1 cellular context compared by ENCODE assay signal in the genomic region with DNA sequence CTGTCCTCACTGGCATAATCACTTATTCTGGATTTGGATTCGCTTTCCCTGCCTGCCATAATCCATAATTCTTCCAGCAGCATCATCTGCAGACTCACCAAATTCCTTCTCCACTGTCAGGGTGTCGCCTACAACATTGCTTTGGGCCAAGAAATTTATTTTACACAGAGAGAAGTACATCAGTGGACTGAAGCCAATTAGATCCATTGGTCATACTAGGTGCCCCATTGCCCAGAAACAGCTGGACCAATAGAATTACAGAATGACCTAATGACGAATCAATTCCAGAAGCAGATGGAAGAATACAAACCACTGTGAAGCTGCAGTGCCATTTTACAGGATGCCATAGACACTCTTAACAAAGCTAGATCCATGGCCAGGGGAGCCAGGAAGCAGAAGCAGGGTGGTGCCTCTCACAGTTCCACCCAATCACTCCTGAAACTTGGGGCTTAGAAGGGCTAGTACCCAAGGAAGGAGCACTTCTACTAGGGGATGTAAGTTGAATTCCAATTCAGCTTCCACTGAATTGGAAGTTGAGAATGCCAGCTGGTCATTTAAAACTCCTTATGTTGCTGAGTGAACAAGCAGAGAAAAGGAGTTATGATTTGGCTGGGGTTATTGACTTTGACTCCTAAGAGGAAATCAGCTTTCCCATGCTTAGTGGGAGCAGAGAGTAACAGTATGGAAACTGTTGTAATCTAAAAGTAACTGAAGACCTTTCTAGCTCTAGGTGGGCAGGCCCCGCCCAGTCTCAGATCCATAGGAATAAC.
TF ChIP-seq lines count a peak whose summit lies in the region.

No MANE protein-coding gene starts in this region.

TF ChIP-seq in GM23338, 12 proteins besides CTCF, POLR2A, EP300 and RAD21 (continued from another document):
- TF ChIP-seq REST (IDR thresholded peaks at IDR 0.05; ENCODE audit: unreplicated experiment), result no peak
- TF ChIP-seq EZH2 (IDR thresholded peaks at IDR 0.05; ENCODE audit: low read depth, unreplicated experiment), result no peak
- no peak for TF ChIP-seq ZNF331 (CRISPR knock-in tag; IDR thresholded peaks at IDR 0.05; ENCODE audit: low read depth)
- TF ChIP-seq ETS1 (IDR thresholded peaks at IDR 0.05), result no peak
- TF ChIP-seq ZNF114 (CRISPR knock-in tag; IDR thresholded peaks at IDR 0.05), result no peak
- no peak for TF ChIP-seq POLR2AphosphoS5 (IDR thresholded peaks at IDR 0.05; ENCODE audit: low read depth)
- no peak for TF ChIP-seq JUNB (IDR thresholded peaks at IDR 0.05; ENCODE audit: unreplicated experiment)
- no peak for TF ChIP-seq NANOG (IDR thresholded peaks at IDR 0.05; ENCODE audit: borderline replicate concordance)
- TF ChIP-seq CREB1 (CRISPR knock-in tag; IDR thresholded peaks at IDR 0.05; ENCODE audit: low read depth), result no peak
- no peak for TF ChIP-seq EZH2phosphoT487 (IDR thresholded peaks at IDR 0.05; ENCODE audit: unreplicated experiment)
- TF ChIP-seq STAT1 (IDR thresholded peaks at IDR 0.05; ENCODE audit: unreplicated experiment), result no peak
